In genomic region chr2:241087420-241088268, GRCh38 we compare ENCODE assay signal across 11 cellular contexts. TPM values are rescaled to one million over a fixed set of nuclear protein-coding genes. Genes with fewer than 3 reads are reported as not detected.
A peak's percentile ranks its signal among the peaks of the same experiment; 100 is the strongest.
DNase-seq lines count a peak whose midpoint lies in the region; ATAC-seq lines count a peak whose summit lies in the region.
"Had no signal": no experiment of that assay in that cellular context is flagged by ENCODE, and none has a peak within 500 bp of the region (broad histone marks: within the 10 kb centered on the region; RNA-seq: fewer than 3 reads in every experiment).

No MANE protein-coding gene starts in this region.

- DNase-seq in left lobe of liver (ENCODE audit: low spot score) (peak; percentile 35), superior temporal gyrus (ENCODE audit: extremely low spot score) (no peak), DMS53 treated with DMSO at 0.1 percent for 48 hours (lab: John Stamatoyannopoulos, UW; ENCODE audit: unreplicated experiment) (no peak), NCI-H345 treated with DMSO at 0.1 percent for 48 hours (lab: John Stamatoyannopoulos, UW; ENCODE audit: unreplicated experiment) (no peak)
- DNase-seq: heart left ventricle, NCI-H2081 treated with DMSO at 0.1 percent for 48 hours, transverse colon had no signal

- peak; percentile 63 for ATAC-seq in GM18861 (IDR thresholded peaks at IDR 0.05; ENCODE audit: unreplicated experiment)
- peak; percentile 62 for ATAC-seq in GM21360 (IDR thresholded peaks at IDR 0.05; ENCODE audit: unreplicated experiment)
- peak; percentile 71 for ATAC-seq in HG03066 (IDR thresholded peaks at IDR 0.05; ENCODE audit: low read depth, unreplicated experiment)
- no peak for ATAC-seq in left lobe of liver
- ATAC-seq in GM19328 (IDR thresholded peaks at IDR 0.05; ENCODE audit: unreplicated experiment) = no peak
- ATAC-seq: heart left ventricle had no signal

RNA-seq across cellular contexts. Expression of gene MTERF4, which starts 14.4 kb away (rescaled TPM):
- 15.4 TPM for total RNA-seq in left lobe of liver

Comparison
In these comparisons a context has a peak if more than half of its experiments do, and no peak if none do; other contexts are left out.
1. ATAC-seq: peak in GM18861 (single experiment), GM21360 (single experiment) and HG03066 (single experiment); none in left lobe of liver (single experiment) and GM19328 (single experiment).